13 cellular contexts compared by ENCODE assay signal in the genomic region with DNA sequence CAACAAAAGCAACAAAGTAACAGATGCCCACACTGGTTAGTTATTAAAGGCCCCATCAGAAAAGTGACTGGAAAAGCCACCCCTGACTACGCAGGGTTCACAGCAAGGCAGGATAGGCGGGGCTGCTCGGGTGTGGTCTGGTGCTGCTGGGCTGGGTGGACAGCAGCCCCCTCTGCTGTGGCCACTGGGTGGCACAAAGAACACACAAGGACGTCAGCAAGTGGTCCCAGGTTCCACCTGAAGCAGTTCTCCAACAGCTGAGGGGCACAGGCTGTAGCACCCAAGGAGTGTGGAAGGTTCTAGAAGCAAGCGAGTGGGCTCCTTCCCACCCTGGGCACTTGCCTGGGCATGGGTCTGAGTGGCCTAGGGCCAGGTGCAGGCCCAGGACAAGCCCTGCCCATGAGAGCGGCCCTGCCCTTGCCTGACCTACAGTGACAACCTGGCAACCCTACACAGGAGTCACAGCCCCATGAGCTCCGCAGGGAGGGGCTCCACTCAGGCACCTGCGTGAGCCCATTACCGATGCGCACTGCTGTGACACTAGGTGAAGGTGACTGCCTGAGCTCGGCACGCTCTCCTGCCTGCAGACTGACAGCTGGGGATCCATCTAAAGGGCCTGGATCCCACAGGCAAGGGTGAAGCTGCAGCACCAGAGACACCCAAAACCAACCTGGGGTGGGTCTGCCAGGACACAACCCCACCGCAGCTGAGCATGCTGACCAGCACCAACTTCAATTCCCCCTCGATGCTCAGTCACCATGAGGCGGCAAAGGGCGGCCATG. TPM values are rescaled to one million over a fixed set of nuclear protein-coding genes. Genes with fewer than 3 reads are reported as not detected.
DNase-seq lines count a peak whose midpoint lies in the region; ATAC-seq, FAIRE-seq and TF ChIP-seq lines count a peak whose summit lies in the region.
"Had no signal": no experiment of that assay in that cellular context is flagged by ENCODE, and none has a peak within 500 bp of the region (broad histone marks: within the 10 kb centered on the region; RNA-seq: fewer than 3 reads in every experiment).

No MANE protein-coding gene starts in this region.

- no peaks in the 10 kb centered on the region for H3K27me3 Mint-ChIP-seq in activated T-cell treated with anti-CD3 and anti-CD28 coated beads, Interleukin-2, amount 50 U/mL, for 24 hours

- H3K79me2 ChIP-seq in GM12878 (ENCODE audit: control insufficient read depth, insufficient read depth, low read length), result peaks cover 4% of the 10 kb centered on the region; the same call in 1 of the 2 replicates

- TF ChIP-seq RAD21 in GM12878 (IDR thresholded peaks at IDR 0.05; ENCODE audit: insufficient read depth, low read depth, low read length), result no peak

- no peak overlapping the region for H3K18ac ChIP-seq in mesenchymal stem cell (ENCODE audit: low read depth in 1 of 2, low read length in 2 of 2)

- ATAC-seq in GM12878, result no peak
- ATAC-seq in HG03520 (IDR thresholded peaks at IDR 0.05; ENCODE audit: unreplicated experiment), result no peak
- no peak for ATAC-seq in GM21786 (IDR thresholded peaks at IDR 0.05; ENCODE audit: unreplicated experiment)

- RAD21 ChIA-PET in GM12878 (lab: Charles Lee; ENCODE audit: unreplicated experiment), result no interaction called here

- no peak overlapping the region for H3K27ac Mint-ChIP-seq in activated T-cell treated with anti-CD3 and anti-CD28 coated beads, Interleukin-2, amount 50 U/mL, for 24 hours

- no peak overlapping the region for H3K14ac ChIP-seq in mesenchymal stem cell (ENCODE audit: low read length in 2 of 2)

- H3K27me3 ChIP-seq in left ventricle myocardium inferior (ENCODE audit: low read depth) (no peaks in the 10 kb centered on the region), right atrium auricular region (no peaks in the 10 kb centered on the region), GM12878 (replicated peaks in 1 of 2; ENCODE audit: control insufficient read depth in 2 of 2, insufficient read depth in 2 of 2, low read length in 1 of 2) (no peaks in the 10 kb centered on the region), mesenchymal stem cell (ENCODE audit: control insufficient read depth in 1 of 2, insufficient read depth in 1 of 2, low read length in 2 of 2) (no peaks in the 10 kb centered on the region)

- H3K9ac ChIP-seq in GM12878 (ENCODE audit: control insufficient read depth, insufficient read depth, low read length) (no peak overlapping the region), mesenchymal stem cell (ENCODE audit: low read length) (no peak overlapping the region)

- H2BK5ac ChIP-seq in mesenchymal stem cell (ENCODE audit: low read depth, low read length, poor library complexity, severe bottlenecking), result no peak overlapping the region

- H3K9me3 ChIP-seq in left ventricle myocardium inferior (replicated peaks), result no peaks in the 10 kb centered on the region
- no peaks in the 10 kb centered on the region for H3K9me3 ChIP-seq in right atrium auricular region
- H3K9me3 ChIP-seq in GM12878 (replicated peaks; ENCODE audit: control insufficient read depth, insufficient read depth, low read length), result no peaks in the 10 kb centered on the region; the same call in 2 of the 3 replicates
- H3K9me3 ChIP-seq in mesenchymal stem cell (ENCODE audit: control insufficient read depth, low read length), result no peaks in the 10 kb centered on the region
- H3K9me3 ChIP-seq: Caco-2 had no signal

- H3K4me3 ChIP-seq in left ventricle myocardium inferior (no peak overlapping the region), right atrium auricular region (no peak overlapping the region), GM12878 (no peak overlapping the region), mesenchymal stem cell (ENCODE audit: insufficient read depth in 1 of 2, low read depth in 1 of 2, low read length in 2 of 2) (no peak overlapping the region)

- no TSS peak for BruUV-seq in GM12878 (replicated peaks; lab: Mats Ljungman, UMichigan)

- no peak overlapping the region for H3K23ac ChIP-seq in mesenchymal stem cell (ENCODE audit: low read length in 2 of 2)

- FAIRE-seq in GM12878 (lab: Jason Lieb, UNC), result no peak
- FAIRE-seq: H54 had no signal

- H3K4me1 ChIP-seq in left ventricle myocardium inferior (peaks cover 24% of the 10 kb centered on the region), right atrium auricular region (peaks cover 0 to 16% of the 10 kb centered on the region in 2 donors), GM12878 (ENCODE audit: control insufficient read depth, insufficient read depth, low read length) (no peaks in the 10 kb centered on the region), mesenchymal stem cell (ENCODE audit: control insufficient read depth, insufficient read depth, low read depth, low read length) (peaks cover 4% of the 10 kb centered on the region)
- H3K4me1 ChIP-seq: Caco-2 had no signal

- no peak overlapping the region for H4K8ac ChIP-seq in mesenchymal stem cell (ENCODE audit: low read length)

- in situ Hi-C loops in GM12878 (cut with MboI), result loop anchor here (5.0 kb wide), 1 partner anchor 572 kb away; no protein-coding TSS in a partner anchor

- no peak overlapping the region for H2AK5ac ChIP-seq in mesenchymal stem cell (ENCODE audit: low read length, severe bottlenecking)

- H3K36me3 ChIP-seq in left ventricle myocardium inferior (peaks cover 91% of the 10 kb centered on the region), right atrium auricular region (peaks cover 85% of the 10 kb centered on the region), GM12878 (ENCODE audit: control insufficient read depth in 2 of 2, insufficient read depth in 2 of 2, low read length in 1 of 2) (peaks cover 48 to 64% of the 10 kb centered on the region in 2 experiments), mesenchymal stem cell (ENCODE audit: control insufficient read depth in 1 of 2, insufficient read depth in 2 of 2, low read depth in 1 of 2, low read length in 2 of 2) (peaks cover 80 to 92% of the 10 kb centered on the region in 2 experiments)

- peaks cover 35% of the 10 kb centered on the region for H3K4me1 Mint-ChIP-seq in activated T-cell treated with anti-CD3 and anti-CD28 coated beads, Interleukin-2, amount 50 U/mL, for 24 hours (ENCODE audit: low read depth)

- no peak overlapping the region for H2BK120ac ChIP-seq in mesenchymal stem cell (ENCODE audit: low read depth, low read length)

- H3K4me3 Mint-ChIP-seq in activated T-cell treated with anti-CD3 and anti-CD28 coated beads, Interleukin-2, amount 50 U/mL, for 24 hours, result no peak overlapping the region

- POLR2A ChIA-PET in GM12878 (lab: Charles Lee), result no interaction called here

- TF ChIP-seq CTCF in left ventricle myocardium inferior (IDR thresholded peaks at IDR 0.05; ENCODE audit: borderline replicate concordance) (no peak), right atrium auricular region (IDR thresholded peaks at IDR 0.05) (no peak), GM12878 (IDR thresholded peaks at IDR 0.05 in 2 of 3, conservative IDR thresholded peaks at IDR 0.05 in 1 of 3; ENCODE audit: control insufficient read depth in 2 of 3, extremely low read depth in 1 of 3, insufficient read depth in 1 of 3, low read depth in 3 of 3, low read length in 3 of 3) (no peak)

- peaks cover 15% of the 10 kb centered on the region for H3K9me3 Mint-ChIP-seq in activated T-cell treated with anti-CD3 and anti-CD28 coated beads, Interleukin-2, amount 50 U/mL, for 24 hours

- H2BK15ac ChIP-seq in mesenchymal stem cell (ENCODE audit: low read depth, poor library complexity, severe bottlenecking), result no peak overlapping the region

- H3K4me2 ChIP-seq in GM12878 (ENCODE audit: control insufficient read depth, insufficient read depth) (no peak overlapping the region), mesenchymal stem cell (ENCODE audit: low read length, poor library complexity, severe bottlenecking) (no peak overlapping the region)

- intact Hi-C loops in left ventricle myocardium inferior (cut with micrococcal nuclease), result no loop called here
- intact Hi-C loops in GM12878 (cut with micrococcal nuclease; ENCODE audit: unreplicated experiment), result no loop called here

- no peak overlapping the region for H2BK12ac ChIP-seq in mesenchymal stem cell (ENCODE audit: low read length in 2 of 2)

- DNase-seq in left ventricle myocardium inferior, result no peak
- no peak for DNase-seq in right atrium auricular region (ENCODE audit: low spot score)
- DNase-seq in GM12878 (ENCODE audit: low read depth, low spot score), result no peak
- no peak for DNase-seq in mesenchymal stem cell
- DNase-seq in activated T-cell treated with anti-CD3 and anti-CD28 coated beads, Interleukin-2, amount 50 U/mL, for 24 hours, result no peak
- DNase-seq: AML-193, NCI-H1436, NCI-H2081 treated with DMSO at 0.1 percent for 48 hours, NCI-H69 had no signal

- no peak overlapping the region for H2AFZ ChIP-seq in GM12878 (ENCODE audit: control insufficient read depth, low read depth, low read length)
- H2AFZ ChIP-seq in mesenchymal stem cell (ENCODE audit: low read depth, low read length), result no peak overlapping the region

- TF ChIP-seq EP300 in GM12878 (IDR thresholded peaks at IDR 0.05; ENCODE audit: borderline replicate concordance in 1 of 2, control insufficient read depth in 1 of 2, low read depth in 2 of 2, low read length in 2 of 2), result no peak

- TF ChIP-seq POLR2A in GM12878 (IDR thresholded peaks at IDR 0.05; ENCODE audit: low read depth, low read length), result no peak

- WGBS in GM12878 (ENCODE audit: insufficient coverage, insufficient replicate concordance, low lambda C conversion rate, missing lambda C conversion rate), result 99% methylated on average over 16 of the region's 16 CpGs
- 99% methylated on average over 16 of the region's 16 CpGs for WGBS in mesenchymal stem cell

- H3K79me1 ChIP-seq in mesenchymal stem cell (replicated peaks; ENCODE audit: low read length, poor library complexity, severe bottlenecking), result peaks cover 48% of the 10 kb centered on the region

- H4K20me1 ChIP-seq in GM12878 (ENCODE audit: control insufficient read depth, insufficient read depth), result peaks cover 5% of the 10 kb centered on the region; the same call in 1 of the 2 replicates

- peaks cover 93% of the 10 kb centered on the region for H3K36me3 Mint-ChIP-seq in activated T-cell treated with anti-CD3 and anti-CD28 coated beads, Interleukin-2, amount 50 U/mL, for 24 hours (ENCODE audit: low read depth)

- peak overlapping the region; percentile 69 for H3K27ac ChIP-seq in left ventricle myocardium inferior (replicated peaks)
- no peak overlapping the region for H3K27ac ChIP-seq in right atrium auricular region
- no peak overlapping the region for H3K27ac ChIP-seq in GM12878 (ENCODE audit: control insufficient read depth, insufficient read depth)
- H3K27ac ChIP-seq in mesenchymal stem cell (ENCODE audit: low read length, poor library complexity, severe bottlenecking), result no peak overlapping the region

- SMC1A ChIA-PET in GM12878 (lab: Charles Lee; ENCODE audit: uncharacterized antibody, unreplicated experiment), result no interaction called here

- H3K4ac ChIP-seq in mesenchymal stem cell (ENCODE audit: low read depth in 1 of 2, low read length in 2 of 2), result no peak overlapping the region

- CTCF ChIA-PET in GM12878 (lab: Yijun Ruan, JAX), result no interaction called here

- H4K91ac ChIP-seq in mesenchymal stem cell (ENCODE audit: low read length), result peak overlapping the region; percentile 37

RNA-seq across cellular contexts. Expression of a gene that starts 8.1 kb away (rescaled TPM):
- total RNA-seq in left ventricle myocardium inferior (23.6 TPM), right atrium auricular region (10 to 100 TPM; 15.0 to 16.1 TPM), GM12878 (2014; rRNA removed) (41.5 and 41.9 TPM in 2 replicates), GM12878 (2014; rRNA removed; fragmentation: Illumina TruSeq; extraction: Trizol) (27.8 and 28.9 TPM in 2 replicates), GM12878 (2021) (44.5 and 48.6 TPM in 2 replicates)
- 134 and 146 TPM in 2 replicates for total RNA-seq in GM12878 (2013; cell fraction: nucleolus; rRNA removed)
- 19.5 TPM for polyA plus RNA-seq in GM12878 (2011; ENCODE audit: low read depth)
- polyA plus RNA-seq in GM12878 (2011; rRNA removed) (9.6 and 13.1 TPM in 2 replicates), GM12878 (2014; fragmentation: Illumina TruSeq; extraction: Trizol) (35.9 and 37.5 TPM in 2 replicates), GM12878 (2014; fragmentation: Nextera tagmentation; extraction: Ambion mirVana) (1 to 10 TPM; 2.0 to 4.7 TPM), GM12878 (2014; rRNA removed) (40.7 and 46.2 TPM in 2 replicates), GM12878 (2016; fragmentation: Nextera tagmentation; extraction: Ambion mirVana) (10 to 100 TPM; 29.1 to 35.7 TPM)
- polyA plus RNA-seq in GM12878 (2011; cell fraction: cytosol; rRNA removed), result 14.2 and 15.7 TPM in 2 replicates
- polyA plus RNA-seq in GM12878 (2011; cell fraction: nucleus; rRNA removed), result 99.1 and 133 TPM in 2 replicates
- 28.2 and 28.8 TPM in 2 replicates for polyA plus RNA-seq in GM12878 (2012)
- polyA minus RNA-seq in GM12878 (2011; rRNA and poly(A)+ RNA removed), result 20.3 and 22.2 TPM in 2 replicates
- polyA minus RNA-seq in GM12878 (2011; cell fraction: cytosol; rRNA and poly(A)+ RNA removed), result 7.1 and 7.3 TPM in 2 replicates
- 33.6 and 52.0 TPM in 2 replicates for polyA minus RNA-seq in GM12878 (2011; cell fraction: nucleus; rRNA and poly(A)+ RNA removed)
- 26.0 TPM for polyA plus RNA-seq in mesenchymal stem cell (2013, experiment 1 of 2)
- polyA plus RNA-seq in mesenchymal stem cell (2013, experiment 2 of 2), result 25.5 TPM

RNA-seq across cellular contexts. Expression of a gene that starts 8.1 kb away (rescaled TPM):
- 0.44 TPM for total RNA-seq in left ventricle myocardium inferior
- under 1 TPM; 0.20 to 0.93 TPM for total RNA-seq in right atrium auricular region
- 11.4 and 15.2 TPM in 2 replicates for total RNA-seq in GM12878 (2013; cell fraction: nucleolus; rRNA removed)
- 32.9 and 33.0 TPM in 2 replicates for total RNA-seq in GM12878 (2014; rRNA removed)
- total RNA-seq in GM12878 (2014; rRNA removed; fragmentation: Illumina TruSeq; extraction: Trizol), result 23.9 and 25.0 TPM in 2 replicates
- total RNA-seq in GM12878 (2021), result 21.9 and 27.9 TPM in 2 replicates
- polyA plus RNA-seq in GM12878 (2011; ENCODE audit: low read depth), result 7.7 TPM
- polyA plus RNA-seq in GM12878 (2011; rRNA removed), result 37.6 and 40.8 TPM in 2 replicates
- polyA plus RNA-seq in GM12878 (2011; cell fraction: cytosol; rRNA removed), result 22.8 and 25.4 TPM in 2 replicates
- 33.0 and 37.2 TPM in 2 replicates for polyA plus RNA-seq in GM12878 (2011; cell fraction: nucleus; rRNA removed)
- 9.8 and 10.6 TPM in 2 replicates for polyA plus RNA-seq in GM12878 (2012)
- polyA plus RNA-seq in GM12878 (2014; fragmentation: Illumina TruSeq; extraction: Trizol), result 31.6 and 32.5 TPM in 2 replicates
- 10 to 100 TPM; 15.1 to 20.5 TPM for polyA plus RNA-seq in GM12878 (2014; fragmentation: Nextera tagmentation; extraction: Ambion mirVana)
- polyA plus RNA-seq in GM12878 (2014; rRNA removed), result 32.7 and 36.4 TPM in 2 replicates
- 10 to 100 TPM; 62.3 to 64.9 TPM for polyA plus RNA-seq in GM12878 (2016; fragmentation: Nextera tagmentation; extraction: Ambion mirVana)
- 17.2 and 23.7 TPM in 2 replicates for polyA minus RNA-seq in GM12878 (2011; rRNA and poly(A)+ RNA removed)
- polyA minus RNA-seq in GM12878 (2011; cell fraction: cytosol; rRNA and poly(A)+ RNA removed), result 10.9 and 16.4 TPM in 2 replicates
- 6.8 and 9.8 TPM in 2 replicates for polyA minus RNA-seq in GM12878 (2011; cell fraction: nucleus; rRNA and poly(A)+ RNA removed)
- polyA plus RNA-seq in mesenchymal stem cell (2013, experiment 1 of 2), result 5.7 TPM
- polyA plus RNA-seq in mesenchymal stem cell (2013, experiment 2 of 2), result 5.7 TPM

RNA-seq across cellular contexts. Expression of a gene that starts 33.8 kb away (rescaled TPM):
- total RNA-seq in left ventricle myocardium inferior, result 18.7 TPM
- 10 to 100 TPM; 10.8 to 16.2 TPM for total RNA-seq in right atrium auricular region
- 17.0 and 18.9 TPM in 2 replicates for total RNA-seq in GM12878 (2013; cell fraction: nucleolus; rRNA removed)
- total RNA-seq in GM12878 (2014; rRNA removed), result 0.11 and 0.60 TPM in 2 replicates
- total RNA-seq in GM12878 (2014; rRNA removed; fragmentation: Illumina TruSeq; extraction: Trizol), result 0.13 and 0.23 TPM in 2 replicates
- total RNA-seq in GM12878 (2021), result 0.61 and 1.4 TPM in 2 replicates
- polyA plus RNA-seq in GM12878 (2011; ENCODE audit: low read depth), result 1.1 TPM
- polyA plus RNA-seq in GM12878 (2011; rRNA removed), result 0.14 and 0.35 TPM in 2 replicates
- polyA plus RNA-seq in GM12878 (2011; cell fraction: cytosol; rRNA removed), result 0.75 and 0.90 TPM in 2 replicates
- polyA plus RNA-seq in GM12878 (2011; cell fraction: nucleus; rRNA removed), result 10.7 and 12.7 TPM in 2 replicates
- 1.2 and 2.1 TPM in 2 replicates for polyA plus RNA-seq in GM12878 (2012)
- polyA plus RNA-seq in GM12878 (2014; fragmentation: Illumina TruSeq; extraction: Trizol), result 0.13 and 1.3 TPM in 2 replicates
- under 1 TPM; 0.04 to 0.19 TPM for polyA plus RNA-seq in GM12878 (2014; fragmentation: Nextera tagmentation; extraction: Ambion mirVana)
- polyA plus RNA-seq in GM12878 (2014; rRNA removed), result 0.32 and 0.55 TPM in 2 replicates
- under 1 TPM; 0.28 to 0.43 TPM for polyA plus RNA-seq in GM12878 (2016; fragmentation: Nextera tagmentation; extraction: Ambion mirVana)
- polyA minus RNA-seq in GM12878 (2011; rRNA and poly(A)+ RNA removed), result 0.51 and 1.4 TPM in 2 replicates
- polyA minus RNA-seq in GM12878 (2011; cell fraction: cytosol; rRNA and poly(A)+ RNA removed), result 0.62 TPM in 1 of 2 replicates, not detected in the other
- polyA minus RNA-seq in GM12878 (2011; cell fraction: nucleus; rRNA and poly(A)+ RNA removed), result 3.2 and 3.3 TPM in 2 replicates
- polyA plus RNA-seq in mesenchymal stem cell (2013, experiment 1 of 2), result 0.72 TPM
- polyA plus RNA-seq in mesenchymal stem cell (2013, experiment 2 of 2), result 0.79 TPM
